In the genomic region with DNA sequence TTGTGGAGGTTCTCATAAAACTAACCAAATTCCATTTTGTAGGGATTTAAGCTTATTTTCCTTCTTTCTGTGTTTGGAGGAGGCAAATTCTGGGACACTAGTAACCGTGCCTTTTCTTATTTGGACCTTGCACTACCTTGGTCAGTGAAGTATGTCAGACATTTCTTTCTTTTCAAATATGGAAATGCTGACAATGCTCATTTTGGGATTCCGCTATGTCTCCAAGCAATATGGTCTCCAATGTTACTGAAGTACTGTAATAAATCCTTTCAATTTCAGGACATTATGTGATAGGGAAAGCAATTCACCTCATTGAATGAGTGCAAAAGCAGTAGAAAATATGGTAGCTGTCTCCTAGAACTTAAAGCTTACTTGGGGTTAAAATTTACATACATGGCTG, we compare ENCODE assay signal across 6 cellular contexts.
"Had no signal": no experiment of that assay in that cellular context is flagged by ENCODE, and none has a peak within 500 bp of the region (broad histone marks: within the 10 kb centered on the region; RNA-seq: fewer than 3 reads in every experiment).

No MANE protein-coding gene starts in this region.

- H3K27ac ChIP-seq: HL-60 had no signal

- H3K4me2 ChIP-seq: GM23338 had no signal

- H3K4me3 ChIP-seq: GM23338 had no signal

- ATAC-seq: GM23338 had no signal

- H2AFZ ChIP-seq: GM23338 had no signal

- DNase-seq: H9, HCEC 1CT, Kasumi-1, KG1 had no signal
